ENCODE assay signal across 14 cellular contexts in genomic region chr11:100910808-100911207, GRCh38.
A peak's percentile ranks its signal among the peaks of the same experiment; 100 is the strongest.
DNase-seq lines count a peak whose midpoint lies in the region; ATAC-seq and TF ChIP-seq lines count a peak whose summit lies in the region.
"Had no signal": no experiment of that assay in that cellular context is flagged by ENCODE, and none has a peak within 500 bp of the region (broad histone marks: within the 10 kb centered on the region; RNA-seq: fewer than 3 reads in every experiment).

No MANE protein-coding gene starts in this region.

- ATAC-seq in GM18873 (IDR thresholded peaks at IDR 0.05; ENCODE audit: low FRiP score, unreplicated experiment) = peak; percentile 88
- peak; percentile 98 for ATAC-seq in GM21717 (IDR thresholded peaks at IDR 0.05; ENCODE audit: unreplicated experiment)
- peak; percentile 93 for ATAC-seq in HG03139 (IDR thresholded peaks at IDR 0.05; ENCODE audit: unreplicated experiment)
- ATAC-seq in natural killer cell treated with Interleukin-12 subunit alpha and Interleukin-12 subunit beta and Interleukin-15 and Interleukin-18, amount 100 ng/mL, for 72 hours = peak; percentile 50 to 78
- no peak for ATAC-seq in psoas muscle
- ATAC-seq: left ventricle myocardium superior had no signal

- H3K27me3 Mint-ChIP-seq in natural killer cell treated with Interleukin-12 subunit alpha and Interleukin-12 subunit beta and Interleukin-15 and Interleukin-18, amount 100 ng/mL, for 72 hours = no peaks in the 10 kb centered on the region
- no peaks in the 10 kb centered on the region for H3K27me3 Mint-ChIP-seq in activated naive CD4-positive, alpha-beta T cell treated with anti-CD3 and anti-CD28 coated beads, Interleukin-2, amount 10 ng/mL, durations not matched to agents 7 days and 5 days

- no peak overlapping the region for H3K4me3 ChIP-seq in psoas muscle
- H3K4me3 ChIP-seq: suprapubic skin had no signal

- CTCF ChIA-PET in activated naive CD4-positive, alpha-beta T cell treated with anti-CD3 and anti-CD28 coated beads, Interleukin-2, amount 10 ng/mL, durations not matched to agents 7 days and 5 days (lab: Charles Lee) = no interaction called here

- WGBS in psoas muscle, 3 donors = 41 to 54% (median 49%) methylated on average over 1 of the region's 1 CpG

- no peaks in the 10 kb centered on the region for H3K36me3 ChIP-seq in psoas muscle (ENCODE audit: insufficient read depth in 1 of 2, low read depth in 1 of 2)
- H3K36me3 ChIP-seq: suprapubic skin, WERI-Rb-1 had no signal

- H3K27me3 ChIP-seq in psoas muscle (ENCODE audit: insufficient read depth in 3 of 3, low read length in 2 of 3) = no peaks in the 10 kb centered on the region
- H3K27me3 ChIP-seq: suprapubic skin had no signal

- H3K9me3 Mint-ChIP-seq in natural killer cell treated with Interleukin-12 subunit alpha and Interleukin-12 subunit beta and Interleukin-15 and Interleukin-18, amount 100 ng/mL, for 72 hours = no peaks in the 10 kb centered on the region
- H3K9me3 Mint-ChIP-seq in activated naive CD4-positive, alpha-beta T cell treated with anti-CD3 and anti-CD28 coated beads, Interleukin-2, amount 10 ng/mL, durations not matched to agents 7 days and 5 days = no peaks in the 10 kb centered on the region

- H3K27ac ChIP-seq in psoas muscle = no peak overlapping the region
- H3K27ac ChIP-seq: suprapubic skin, WERI-Rb-1 had no signal

- intact Hi-C loops in psoas muscle (cut with DNase I) = no loop called here

- no peaks in the 10 kb centered on the region for H3K9me3 ChIP-seq in psoas muscle
- H3K9me3 ChIP-seq: suprapubic skin had no signal

- H3K4me1 Mint-ChIP-seq in natural killer cell treated with Interleukin-12 subunit alpha and Interleukin-12 subunit beta and Interleukin-15 and Interleukin-18, amount 100 ng/mL, for 72 hours (ENCODE audit: low read depth in 2 of 2) = peaks cover 13 to 25% of the 10 kb centered on the region in 2 donors
- no peaks in the 10 kb centered on the region for H3K4me1 Mint-ChIP-seq in activated naive CD4-positive, alpha-beta T cell treated with anti-CD3 and anti-CD28 coated beads, Interleukin-2, amount 10 ng/mL, durations not matched to agents 7 days and 5 days

- H3K4me3 Mint-ChIP-seq in natural killer cell treated with Interleukin-12 subunit alpha and Interleukin-12 subunit beta and Interleukin-15 and Interleukin-18, amount 100 ng/mL, for 72 hours = peak overlapping the region; percentile 5
- H3K4me3 Mint-ChIP-seq in activated naive CD4-positive, alpha-beta T cell treated with anti-CD3 and anti-CD28 coated beads, Interleukin-2, amount 10 ng/mL, durations not matched to agents 7 days and 5 days = no peak overlapping the region

- H3K36me3 Mint-ChIP-seq in natural killer cell treated with Interleukin-12 subunit alpha and Interleukin-12 subunit beta and Interleukin-15 and Interleukin-18, amount 100 ng/mL, for 72 hours = no peaks in the 10 kb centered on the region
- no peaks in the 10 kb centered on the region for H3K36me3 Mint-ChIP-seq in activated naive CD4-positive, alpha-beta T cell treated with anti-CD3 and anti-CD28 coated beads, Interleukin-2, amount 10 ng/mL, durations not matched to agents 7 days and 5 days

- H3K27ac Mint-ChIP-seq in natural killer cell treated with Interleukin-12 subunit alpha and Interleukin-12 subunit beta and Interleukin-15 and Interleukin-18, amount 100 ng/mL, for 72 hours = peak overlapping the region in 1 of 2 donors; percentile 21
- H3K27ac Mint-ChIP-seq in activated naive CD4-positive, alpha-beta T cell treated with anti-CD3 and anti-CD28 coated beads, Interleukin-2, amount 10 ng/mL, durations not matched to agents 7 days and 5 days = no peak overlapping the region

- no peaks in the 10 kb centered on the region for H3K4me1 ChIP-seq in psoas muscle
- H3K4me1 ChIP-seq: suprapubic skin had no signal

- no peak for DNase-seq in natural killer cell treated with Interleukin-12 subunit alpha and Interleukin-12 subunit beta and Interleukin-15 and Interleukin-18, amount 100 ng/mL, for 72 hours (ENCODE audit: low spot score)
- DNase-seq in psoas muscle (no peak), GOT3 (lab: John Stamatoyannopoulos, UW) (no peak)
- no peak for DNase-seq in activated naive CD4-positive, alpha-beta T cell treated with anti-CD3 and anti-CD28 coated beads, Interleukin-2, amount 10 ng/mL, durations not matched to agents 7 days and 5 days
- DNase-seq: activated naive CD4-positive, alpha-beta T cell; cortex of kidney; left ventricle myocardium superior; NCI-H187 treated with DMSO at 0.1 percent for 48 hours; stimulated activated CD4-positive, alpha-beta T cell treated with anti-CD3 and anti-CD28 coated beads, Interleukin-1b, Interleukin-23, amount 100 ng/mL, for 48 hours; WERI-Rb-1 had no signal

- TF ChIP-seq CTCF in psoas muscle (IDR thresholded peaks at IDR 0.05) = no peak

Comparison
In these comparisons a context has a peak if more than half of its experiments do, and no peak if none do; other contexts are left out.
1. ATAC-seq: peak in GM18873 (single experiment), GM21717 (single experiment), HG03139 (single experiment) and natural killer cell treated with Interleukin-12 subunit alpha and Interleukin-12 subunit beta and Interleukin-15 and Interleukin-18, amount 100 ng/mL, for 72 hours (2 of 2); none in psoas muscle (0 of 4).